8 cellular contexts compared by ENCODE assay signal in genomic region chr17:38492067-38493040, GRCh38.
DNase-seq lines count a peak whose midpoint lies in the region; ATAC-seq and TF ChIP-seq lines count a peak whose summit lies in the region.
"Not testable (repeated sequence)": the region's sequence is repeated elsewhere in the genome, so short reads cannot be mapped to it uniquely, and the experiment has no call there.

No MANE protein-coding gene starts in this region.

- DNase-seq in GF-D8 (lab: John Stamatoyannopoulos, UW) = peak; percentile 26
- DNase-seq in NCI-H1092 treated with DMSO at 0.1 percent for 48 hours (lab: John Stamatoyannopoulos, UW) = peak; percentile 78
- DNase-seq in Peyer's patch = peak; percentile 89 to 97 (median 93)
- peak; percentile 97 for DNase-seq in activated CD8-positive, alpha-beta memory T cell treated with anti-CD3 and anti-CD28 coated beads for 24 hours
- DNase-seq in cerebellum (ENCODE audit: low spot score) = peak; percentile 63
- peak; percentile 94 for DNase-seq in islet precursor cell
- peak; percentile 66 to 84 for DNase-seq in gastrocnemius medialis
- peak; percentile 94 for DNase-seq in ureter (ENCODE audit: low spot score)

- peak in 1 of 2 donors; percentile 58 for ATAC-seq in gastrocnemius medialis

- not testable (repeated sequence) for H3K4me1 ChIP-seq in Peyer's patch, gastrocnemius medialis

- H3K9me3 ChIP-seq in Peyer's patch, gastrocnemius medialis: not testable (repeated sequence)

- TF ChIP-seq POLR2A in Peyer's patch (IDR thresholded peaks at IDR 0.05); gastrocnemius medialis (IDR thresholded peaks at IDR 0.05): not testable (repeated sequence)

- TF ChIP-seq CTCF in Peyer's patch (IDR thresholded peaks at IDR 0.05) = peak in 5 of 6 experiments; percentile 14 to 87 (median 23)
- TF ChIP-seq CTCF in gastrocnemius medialis (IDR thresholded peaks at IDR 0.05 in 4 of 5, conservative IDR thresholded peaks at IDR 0.05 in 1 of 5) = peak in 4 of 5 experiments; percentile 28 to 68 (median 56)

- not testable (repeated sequence) for H3K27me3 ChIP-seq in Peyer's patch, gastrocnemius medialis

- H3K4me3 ChIP-seq in Peyer's patch, gastrocnemius medialis: not testable (repeated sequence)

- not testable (repeated sequence) for H3K27ac ChIP-seq in Peyer's patch, gastrocnemius medialis

- in situ Hi-C loops in gastrocnemius medialis (cut with MboI; ENCODE audit: low sequenced_read_pairs in 4 of 4) = loop anchor here in 1 of 4 donors (25.0 kb wide), 1 partner anchor 170 kb away; the partner anchor contains the start of gene EPOP

- intact Hi-C loops in gastrocnemius medialis (cut with DNase I; ENCODE audit: low total_unique reads) = loop anchor here (1.0 to 10.0 kb wide), 2 partner anchors 92 to 172 kb away; no protein-coding TSS in a partner anchor

- H3K36me3 ChIP-seq in Peyer's patch (peaks cover 0 to 18% (median 0%) of the 10 kb centered on the region in 3 donors), gastrocnemius medialis (peaks cover 0 to 24% of the 10 kb centered on the region in 2 donors)

Comparison
In these comparisons a context has a peak if more than half of its experiments do, and no peak if none do; other contexts are left out.
1. DNase-seq: peak in every context shown above with its lines; median percentile 97 in activated CD8-positive, alpha-beta memory T cell treated with anti-CD3 and anti-CD28 coated beads for 24 hours; 94 in islet precursor cell; 94 in ureter; 93 in Peyer's patch; 78 in NCI-H1092 treated with DMSO at 0.1 percent for 48 hours; 75 in gastrocnemius medialis; 63 in cerebellum; 26 in GF-D8.